Comparison of ENCODE assay signal across 12 cellular contexts in genomic region chr2:225354281-225354774, GRCh38. TPM values are rescaled to one million over a fixed set of nuclear protein-coding genes. Genes with fewer than 3 reads are reported as not detected.
DNase-seq lines count a peak whose midpoint lies in the region; ATAC-seq and TF ChIP-seq lines count a peak whose summit lies in the region.
"Had no signal": no experiment of that assay in that cellular context is flagged by ENCODE, and none has a peak within 500 bp of the region (broad histone marks: within the 10 kb centered on the region; RNA-seq: fewer than 3 reads in every experiment).

No MANE protein-coding gene starts in this region.

- H3K27me3 ChIP-seq in HCT116 (ENCODE audit: insufficient read depth, low read length) (no peaks in the 10 kb centered on the region), RWPE2 (ENCODE audit: insufficient read depth, poor library complexity, severe bottlenecking) (peaks cover 15% of the 10 kb centered on the region)

- DNase-seq in HCT116 (ENCODE audit: low read depth, low spot score) (peak; percentile 4), RWPE2 (ENCODE audit: low spot score) (no peak), fibroblast of peridontal ligament (ENCODE audit: extremely low read depth) (peak; percentile 58), retinal pigment epithelial cell (ENCODE audit: low read depth) (peak; percentile 80), NCI-H774 (lab: John Stamatoyannopoulos, UW) (no peak)
- DNase-seq: NK-92 treated with Interleukin-12 subunit alpha and Interleukin-12 subunit beta, amount 100 ng/mL, for 24 hours had no signal

- H2AFZ ChIP-seq in HCT116 (ENCODE audit: low read depth, low read length, poor library complexity, severe bottlenecking), result no peak overlapping the region

- BruUV-seq in HCT116 (replicated peaks; lab: Mats Ljungman, UMichigan), result no TSS peak

- no peak for TF ChIP-seq POLR2A in HCT116 (IDR thresholded peaks at IDR 0.05; ENCODE audit: borderline replicate concordance, extremely low read depth, insufficient read depth, insufficient read length)

- H3K9me2 ChIP-seq in HCT116 (ENCODE audit: insufficient read depth), result no peaks in the 10 kb centered on the region

- TF ChIP-seq RAD21 in HCT116 (IDR thresholded peaks at IDR 0.05; ENCODE audit: low read depth), result no peak

- TF ChIP-seq CTCF in HCT116 (IDR thresholded peaks at IDR 0.05 in 2 of 3, conservative IDR thresholded peaks at IDR 0.05 in 1 of 3; ENCODE audit: borderline replicate concordance in 1 of 3, insufficient read depth in 1 of 3, low read depth in 2 of 3, low read length in 2 of 3), result no peak
- TF ChIP-seq CTCF in RWPE2 (IDR thresholded peaks at IDR 0.05; ENCODE audit: poor library complexity, severe bottlenecking), result no peak
- no peak for TF ChIP-seq CTCF in retinal pigment epithelial cell (conservative IDR thresholded peaks at IDR 0.05; ENCODE audit: low read depth, low read length)

- H3K27ac ChIP-seq in HCT116 (ENCODE audit: low read depth, low read length) (no peak overlapping the region), RWPE2 (ENCODE audit: poor library complexity, severe bottlenecking) (no peak overlapping the region)
- H3K27ac ChIP-seq: skin epidermis had no signal

- intact Hi-C loops in HCT116 (cut with micrococcal nuclease), result no loop called here

- H3K4me3 ChIP-seq in HCT116 (replicated peaks in 1 of 2; ENCODE audit: low read depth in 1 of 2, low read length in 2 of 2) (no peak overlapping the region), RWPE2 (ENCODE audit: severe bottlenecking) (no peak overlapping the region), retinal pigment epithelial cell (ENCODE audit: low read length) (no peak overlapping the region)
- H3K4me3 ChIP-seq: skin epidermis had no signal

- POLR2A ChIA-PET in HCT116 (lab: Charles Lee), result no interaction called here

- ATAC-seq in HCT116 (no peak), RWPE2 (ENCODE audit: low read depth) (peak; percentile 36; the same call in 1 of the 3 replicates), HG03439 (IDR thresholded peaks at IDR 0.05; ENCODE audit: unreplicated experiment) (no peak), HG03378 (IDR thresholded peaks at IDR 0.05; ENCODE audit: unreplicated experiment) (no peak)

- H3K36me3 ChIP-seq in HCT116 (ENCODE audit: control insufficient read depth in 1 of 2, insufficient read depth in 2 of 2, low read length in 2 of 2) (no peaks in the 10 kb centered on the region), RWPE2 (ENCODE audit: low read depth) (no peaks in the 10 kb centered on the region)

- H3K4me1 ChIP-seq in HCT116 (ENCODE audit: control insufficient read depth in 1 of 2, insufficient read depth in 2 of 2, low read length in 2 of 2) (peaks cover 0 to 3% of the 10 kb centered on the region in 2 experiments; a peak in 1 of 4 replicates), RWPE2 (ENCODE audit: insufficient read depth, poor library complexity, severe bottlenecking) (no peaks in the 10 kb centered on the region)

- H3K79me2 ChIP-seq in HCT116 (ENCODE audit: insufficient read depth, low read length), result no peaks in the 10 kb centered on the region

- H3K9me3 ChIP-seq in HCT116 (ENCODE audit: control insufficient read depth in 1 of 2, insufficient read depth in 1 of 2, low read depth in 1 of 2, low read length in 2 of 2) (no peaks in the 10 kb centered on the region), RWPE2 (ENCODE audit: severe bottlenecking) (no peaks in the 10 kb centered on the region)

- no peak overlapping the region for H3K4me2 ChIP-seq in HCT116 (ENCODE audit: low read length)

- RAD21 ChIA-PET in HCT116 (lab: Charles Lee; ENCODE audit: low non-redundant PET in 1 of 2, low total read pairs in 2 of 2, uncharacterized antibody in 2 of 2, unreplicated experiment in 2 of 2), result no interaction called here

- CTCF ChIA-PET in HCT116 (lab: Charles Lee), result no interaction called here

- no peaks in the 10 kb centered on the region for H4K20me1 ChIP-seq in HCT116 (ENCODE audit: insufficient read depth)

- no peak overlapping the region for H3K9ac ChIP-seq in HCT116 (ENCODE audit: low read length)

TF ChIP-seq in HCT116, 20 proteins besides CTCF, POLR2A, EP300 and RAD21:
- TF ChIP-seq TCF7L2 (IDR thresholded peaks at IDR 0.05; ENCODE audit: borderline replicate concordance, extremely low read depth, insufficient read depth, insufficient read length) (peak; percentile 90), POLR2AphosphoS5 (IDR thresholded peaks at IDR 0.05; ENCODE audit: low read depth, low read length) (no peak)

RNA-seq across cellular contexts. Expression of gene NYAP2, which starts 45.2 kb away (rescaled TPM):
- total RNA-seq in HCT116 (2021; ENCODE audit: unreplicated experiment), result not detected
- not detected in 2 replicates for polyA plus RNA-seq in HCT116 (2012)
- total RNA-seq: G401, glomerular endothelial cell, mesothelial cell of epicardium had no signal

Comparison
In these comparisons a context has a peak if more than half of its experiments do, and no peak if none do; other contexts are left out.
1. DNase-seq: peak in HCT116 (single experiment), fibroblast of peridontal ligament (single experiment) and retinal pigment epithelial cell (single experiment); none in RWPE2 (single experiment) and NCI-H774 (single experiment).